8 cellular contexts compared by ENCODE assay signal in genomic region chr19:1490020-1490310, GRCh38. TPM values are rescaled to one million over a fixed set of nuclear protein-coding genes. Genes with fewer than 3 reads are reported as not detected.
A peak's percentile ranks its signal among the peaks of the same experiment; 100 is the strongest.
DNase-seq lines count a peak whose midpoint lies in the region; ATAC-seq and TF ChIP-seq lines count a peak whose summit lies in the region.

No MANE protein-coding gene starts in this region.

- ATAC-seq in natural killer cell treated with Interleukin-12 subunit alpha and Interleukin-12 subunit beta and Interleukin-15 and Interleukin-18, amount 100 ng/mL, for 72 hours, result no peak
- no peak for ATAC-seq in GM18861 (IDR thresholded peaks at IDR 0.05; ENCODE audit: unreplicated experiment)

- no peaks in the 10 kb centered on the region for H3K9me3 Mint-ChIP-seq in dendritic cell treated with granulocyte-macrophage colony-stimulating factor and Interleukin-4, amounts not matched to agents 40 ng/mL and 50 ng/mL, for 4 days
- no peaks in the 10 kb centered on the region for H3K9me3 Mint-ChIP-seq in natural killer cell treated with Interleukin-12 subunit alpha and Interleukin-12 subunit beta and Interleukin-15 and Interleukin-18, amount 100 ng/mL, for 72 hours

- no peaks in the 10 kb centered on the region for H3K36me3 Mint-ChIP-seq in dendritic cell treated with granulocyte-macrophage colony-stimulating factor and Interleukin-4, amounts not matched to agents 40 ng/mL and 50 ng/mL, for 4 days (ENCODE audit: low read depth)
- H3K36me3 Mint-ChIP-seq in natural killer cell treated with Interleukin-12 subunit alpha and Interleukin-12 subunit beta and Interleukin-15 and Interleukin-18, amount 100 ng/mL, for 72 hours, result no peaks in the 10 kb centered on the region

- no peak for TF ChIP-seq EP300 in Ishikawa (IDR thresholded peaks at IDR 0.05; ENCODE audit: borderline replicate concordance)

- DNase-seq in BE2C (no peak), Ammon's horn (ENCODE audit: low spot score) (no peak), HT-29 (ENCODE audit: low spot score) (no peak), NCI-H345 treated with DMSO at 0.1 percent for 48 hours (lab: John Stamatoyannopoulos, UW; ENCODE audit: unreplicated experiment) (no peak)
- no peak for DNase-seq in natural killer cell treated with Interleukin-12 subunit alpha and Interleukin-12 subunit beta and Interleukin-15 and Interleukin-18, amount 100 ng/mL, for 72 hours (ENCODE audit: low spot score)

- peak overlapping the region; percentile 77 for H3K27ac Mint-ChIP-seq in dendritic cell treated with granulocyte-macrophage colony-stimulating factor and Interleukin-4, amounts not matched to agents 40 ng/mL and 50 ng/mL, for 4 days
- H3K27ac Mint-ChIP-seq in natural killer cell treated with Interleukin-12 subunit alpha and Interleukin-12 subunit beta and Interleukin-15 and Interleukin-18, amount 100 ng/mL, for 72 hours, result peak overlapping the region in 1 of 2 donors; percentile 64

- peak overlapping the region; percentile 53 for H3K4me3 ChIP-seq in BE2C (ENCODE audit: low read depth, low read length)

- peaks cover 35% of the 10 kb centered on the region for H3K4me1 Mint-ChIP-seq in dendritic cell treated with granulocyte-macrophage colony-stimulating factor and Interleukin-4, amounts not matched to agents 40 ng/mL and 50 ng/mL, for 4 days (ENCODE audit: low read depth)
- peaks cover 9 to 16% of the 10 kb centered on the region in 2 donors for H3K4me1 Mint-ChIP-seq in natural killer cell treated with Interleukin-12 subunit alpha and Interleukin-12 subunit beta and Interleukin-15 and Interleukin-18, amount 100 ng/mL, for 72 hours (ENCODE audit: low read depth in 2 of 2)

- H3K27me3 Mint-ChIP-seq in dendritic cell treated with granulocyte-macrophage colony-stimulating factor and Interleukin-4, amounts not matched to agents 40 ng/mL and 50 ng/mL, for 4 days, result peaks cover 37% of the 10 kb centered on the region
- no peaks in the 10 kb centered on the region for H3K27me3 Mint-ChIP-seq in natural killer cell treated with Interleukin-12 subunit alpha and Interleukin-12 subunit beta and Interleukin-15 and Interleukin-18, amount 100 ng/mL, for 72 hours

- no peaks in the 10 kb centered on the region for H3K9me3 ChIP-seq in BE2C

- intact Hi-C loops in dendritic cell treated with granulocyte-macrophage colony-stimulating factor and Interleukin-4, amounts not matched to agents 40 ng/mL and 50 ng/mL, for 4 days (cut with micrococcal nuclease), result no loop called here

- peaks cover 4% of the 10 kb centered on the region; the same call in 1 of the 2 replicates for H3K4me1 ChIP-seq in BE2C

- H3K27me3 ChIP-seq in BE2C, result no peaks in the 10 kb centered on the region

- H3K4me3 Mint-ChIP-seq in dendritic cell treated with granulocyte-macrophage colony-stimulating factor and Interleukin-4, amounts not matched to agents 40 ng/mL and 50 ng/mL, for 4 days, result peak overlapping the region; percentile 78
- peak overlapping the region; percentile 66 for H3K4me3 Mint-ChIP-seq in natural killer cell treated with Interleukin-12 subunit alpha and Interleukin-12 subunit beta and Interleukin-15 and Interleukin-18, amount 100 ng/mL, for 72 hours

- TF ChIP-seq RAD21 in Ishikawa (IDR thresholded peaks at IDR 0.05; ENCODE audit: low read depth), result no peak

- no peak for TF ChIP-seq CTCF in BE2C (IDR thresholded peaks at IDR 0.05; ENCODE audit: low read depth, low read length)

- H3K36me3 ChIP-seq in BE2C, result no peaks in the 10 kb centered on the region

TF ChIP-seq in Ishikawa, 13 proteins besides CTCF, POLR2A, EP300 and RAD21:
- TF ChIP-seq ZBTB7A (IDR thresholded peaks at IDR 0.05; ENCODE audit: low read depth) (peak; percentile 68; the same call in 1 of the 2 replicates), TAF1 (IDR thresholded peaks at IDR 0.05; ENCODE audit: low read depth) (no peak), NFIC (IDR thresholded peaks at IDR 0.05) (no peak), FOXM1 (IDR thresholded peaks at IDR 0.05; ENCODE audit: borderline replicate concordance, low read depth) (no peak), TCF12 (IDR thresholded peaks at IDR 0.05; ENCODE audit: low read depth) (no peak), USF1 (IDR thresholded peaks at IDR 0.05) (no peak), EGR1 (IDR thresholded peaks at IDR 0.05) (peak; percentile 62; the same call in 1 of the 2 replicates), YY1 (IDR thresholded peaks at IDR 0.05; ENCODE audit: low read depth) (no peak)
TF ChIP-seq in Ishikawa: peak in this region for 2.

RNA-seq across cellular contexts. Expression of gene PCSK4, which starts 0.2 kb away (rescaled TPM):
- polyA plus RNA-seq in BE2C (2012; ENCODE audit: insufficient read depth, insufficient read length, low read depth), result 3.1 TPM
- total RNA-seq in natural killer cell treated with Interleukin-12 subunit alpha and Interleukin-12 subunit beta and Interleukin-15 and Interleukin-18, amount 100 ng/mL, for 72 hours, result 1 to 10 TPM; 1.2 to 2.3 TPM
- 0.99 and 2.1 TPM in 2 replicates for total RNA-seq in HT-29 (2014; rRNA removed; shearing (Covaris generic))

RNA-seq across cellular contexts. Expression of gene REEP6, which starts 1.0 kb away (rescaled TPM):
- polyA plus RNA-seq in BE2C (2012; ENCODE audit: insufficient read depth, insufficient read length, low read depth), result 4.7 TPM
- 1 to 10 TPM; 1.7 to 3.2 TPM for total RNA-seq in natural killer cell treated with Interleukin-12 subunit alpha and Interleukin-12 subunit beta and Interleukin-15 and Interleukin-18, amount 100 ng/mL, for 72 hours
- total RNA-seq in HT-29 (2014; rRNA removed; shearing (Covaris generic)), result 23.1 and 26.6 TPM in 2 replicates

RNA-seq across cellular contexts. Expression of gene C19orf25, which starts 10.9 kb away (rescaled TPM):
- polyA plus RNA-seq in BE2C (2012; ENCODE audit: insufficient read depth, insufficient read length, low read depth), result 162 TPM
- 10 to 100 TPM; 45.1 to 58.4 TPM for total RNA-seq in natural killer cell treated with Interleukin-12 subunit alpha and Interleukin-12 subunit beta and Interleukin-15 and Interleukin-18, amount 100 ng/mL, for 72 hours
- 56.0 and 72.9 TPM in 2 replicates for total RNA-seq in HT-29 (2014; rRNA removed; shearing (Covaris generic))

RNA-seq across cellular contexts. Expression of gene ADAMTSL5, which starts 22.9 kb away (rescaled TPM):
- not detected for polyA plus RNA-seq in BE2C (2012; ENCODE audit: insufficient read depth, insufficient read length, low read depth)
- total RNA-seq in natural killer cell treated with Interleukin-12 subunit alpha and Interleukin-12 subunit beta and Interleukin-15 and Interleukin-18, amount 100 ng/mL, for 72 hours, result 1 to 10 TPM; 1.2 to 1.8 TPM
- total RNA-seq in HT-29 (2014; rRNA removed; shearing (Covaris generic)), result 1.3 and 3.9 TPM in 2 replicates

RNA-seq across cellular contexts. Expression of gene PLK5, which starts 33.9 kb away (rescaled TPM):
- polyA plus RNA-seq in BE2C (2012; ENCODE audit: insufficient read depth, insufficient read length, low read depth), result not detected
- total RNA-seq in natural killer cell treated with Interleukin-12 subunit alpha and Interleukin-12 subunit beta and Interleukin-15 and Interleukin-18, amount 100 ng/mL, for 72 hours, result not detected
- not detected in 2 replicates for total RNA-seq in HT-29 (2014; rRNA removed; shearing (Covaris generic))
